ENCODE assay signal across 10 cellular contexts in genomic region chr6:110358536-110359148, GRCh38. TPM values are rescaled to one million over a fixed set of nuclear protein-coding genes. Genes with fewer than 3 reads are reported as not detected.
DNase-seq lines count a peak whose midpoint lies in the region; ATAC-seq and TF ChIP-seq lines count a peak whose summit lies in the region.
"Had no signal": no experiment of that assay in that cellular context is flagged by ENCODE, and none has a peak within 500 bp of the region (broad histone marks: within the 10 kb centered on the region; RNA-seq: fewer than 3 reads in every experiment).

No MANE protein-coding gene starts in this region.

- H3K27ac Mint-ChIP-seq in Calu3 (ENCODE audit: unreplicated experiment) (no peak overlapping the region), WTC11 (no peak overlapping the region)

- peaks cover 0 to 54% (median 51%) of the 10 kb centered on the region in 4 donors for H3K4me1 ChIP-seq in sigmoid colon

- intact Hi-C loops in Calu3 (cut with micrococcal nuclease; ENCODE audit: unreplicated experiment) (no loop called here), sigmoid colon (cut with DNase I) (loop anchor here (2.0 to 10.0 kb wide), 2 partner anchors 30 to 516 kb away; partner anchors contain the start of gene AMD1)

- 49 to 58% methylated on average over 13 of the region's 13 CpGs for WGBS in sigmoid colon, 2 donors

- TF ChIP-seq CTCF in Calu3 (IDR thresholded peaks at IDR 0.05; ENCODE audit: unreplicated experiment), result no peak
- no peak for TF ChIP-seq CTCF in WTC11 (IDR thresholded peaks at IDR 0.05)
- no peak for TF ChIP-seq CTCF in sigmoid colon (IDR thresholded peaks at IDR 0.05)

- BruUV-seq in Calu3 (replicated peaks; lab: Mats Ljungman, UMichigan), result no TSS peak

- peak overlapping the region; percentile 93 to 98 (median 95) for H3K27ac ChIP-seq in sigmoid colon

- peaks cover 61% of the 10 kb centered on the region for H3K27me3 Mint-ChIP-seq in Calu3 (ENCODE audit: unreplicated experiment)
- H3K27me3 Mint-ChIP-seq in WTC11 (ENCODE audit: low read depth), result peaks cover 37% of the 10 kb centered on the region

- ATAC-seq in WTC11, result no peak

- no peaks in the 10 kb centered on the region for H3K9me3 ChIP-seq in sigmoid colon

- peak overlapping the region; percentile 27 for H3K4me3 Mint-ChIP-seq in Calu3 (ENCODE audit: low read depth, unreplicated experiment)
- H3K4me3 Mint-ChIP-seq in WTC11, result peak overlapping the region; percentile 57

- no peak for TF ChIP-seq EP300 in sigmoid colon (IDR thresholded peaks at IDR 0.05)

- peaks cover 5% of the 10 kb centered on the region for H3K36me3 Mint-ChIP-seq in Calu3 (ENCODE audit: insufficient read depth, unreplicated experiment)
- H3K36me3 Mint-ChIP-seq in WTC11, result no peaks in the 10 kb centered on the region

- peaks cover 30% of the 10 kb centered on the region for H3K4me1 Mint-ChIP-seq in Calu3 (ENCODE audit: low read depth, unreplicated experiment)
- peaks cover 46% of the 10 kb centered on the region for H3K4me1 Mint-ChIP-seq in WTC11

- H3K27me3 ChIP-seq in sigmoid colon, result no peaks in the 10 kb centered on the region

- H3K36me3 ChIP-seq in sigmoid colon, result no peaks in the 10 kb centered on the region

- no peak for TF ChIP-seq POLR2A in sigmoid colon (IDR thresholded peaks at IDR 0.05)

- CTCF ChIA-PET in Calu3 (lab: Charles Lee), result no interaction called here
- CTCF ChIA-PET in WTC11 (lab: Charles Lee), result interaction anchor here (0.6 to 1.1 kb wide), 2 partner anchors 17 to 868 kb away, joined by 3 to 6 read pairs; no protein-coding TSS in a partner anchor

- peak overlapping the region; percentile 39 for H3K4me3 ChIP-seq in iPS-11a (ENCODE audit: low read depth, low read length)
- peak overlapping the region; percentile 56 to 74 (median 68) for H3K4me3 ChIP-seq in sigmoid colon

- H3K9me3 Mint-ChIP-seq in Calu3 (ENCODE audit: low read depth, unreplicated experiment) (peaks cover 5% of the 10 kb centered on the region), WTC11 (peaks cover 7% of the 10 kb centered on the region)

- POLR2A ChIA-PET in WTC11 (lab: Charles Lee), result no interaction called here

- DNase-seq in Calu3 (no peak), WTC11 (ENCODE audit: low spot score) (no peak), sigmoid colon (no peak), SK-N-DZ (ENCODE audit: low spot score) (no peak), cerebellar nuclear complex (lab: John Stamatoyannopoulos, UW) (no peak), activated gamma-delta T cell treated with Interleukin-2 at 50 U/mL for 16 hours (no peak)
- DNase-seq in stimulated activated CD4-positive, alpha-beta T cell treated with anti-CD3 and anti-CD28 coated beads, Interleukin-2, amount 100 ng/mL, for 48 hours, result no peak
- DNase-seq: SW 1271 had no signal

TF ChIP-seq in WTC11, 78 proteins besides CTCF, POLR2A, EP300 and RAD21:
- no peak for TF ChIP-seq FOXP1 (CRISPR knock-in tag; IDR thresholded peaks at IDR 0.05; ENCODE audit: borderline replicate concordance)
- no peak for TF ChIP-seq EMX1 (CRISPR knock-in tag; IDR thresholded peaks at IDR 0.05)
- no peak for TF ChIP-seq MLX (CRISPR knock-in tag; IDR thresholded peaks at IDR 0.05)
- TF ChIP-seq ZNF532 (CRISPR knock-in tag; IDR thresholded peaks at IDR 0.05; ENCODE audit: borderline replicate concordance), result no peak
- TF ChIP-seq TCF7 (CRISPR knock-in tag; IDR thresholded peaks at IDR 0.05; ENCODE audit: low read depth), result no peak
- no peak for TF ChIP-seq TEAD4 (CRISPR knock-in tag; IDR thresholded peaks at IDR 0.05)
- no peak for TF ChIP-seq CREB1 (CRISPR knock-in tag; IDR thresholded peaks at IDR 0.05)
- no peak for TF ChIP-seq SMAD4 (CRISPR knock-in tag; IDR thresholded peaks at IDR 0.05)
- no peak for TF ChIP-seq PREB (CRISPR knock-in tag; IDR thresholded peaks at IDR 0.05; ENCODE audit: borderline replicate concordance)
- TF ChIP-seq ZNF425 (CRISPR knock-in tag; conservative IDR thresholded peaks at IDR 0.05), result no peak

RNA-seq across cellular contexts. Expression of gene METTL24, which starts 0.5 kb away (rescaled TPM):
- total RNA-seq in Calu3 (2022) (not detected in 2 replicates), WTC11 (2021) (0.21 to 0.44 TPM (median 0.31 TPM) in 3 replicates), sigmoid colon (10 to 100 TPM; 24.4 to 41.3 (median 39.9) TPM)
- under 1 TPM in 1 of 3 donors, not detected in 2; 0.76 TPM for polyA plus RNA-seq in sigmoid colon
- polyA plus RNA-seq in SK-N-DZ (2014; cell fraction: cytosol; rRNA removed), result 0.50 and 3.3 TPM in 2 replicates
- polyA plus RNA-seq in SK-N-DZ (2014; cell fraction: nucleus; rRNA removed), result not detected in 2 replicates
- total RNA-seq: dermis microvascular lymphatic vessel endothelial cell had no signal

RNA-seq across cellular contexts. Expression of gene DDO, which starts 56.7 kb away (rescaled TPM):
- total RNA-seq in Calu3 (2022) (1.6 and 3.1 TPM in 2 replicates), WTC11 (2021) (not detected in 3 replicates), sigmoid colon (1 to 10 TPM; 2.0 to 3.6 (median 2.5) TPM)
- 1 to 10 TPM in 2 of 3 donors, under 1 TPM in 1; 0.96 to 2.4 (median 1.2) TPM for polyA plus RNA-seq in sigmoid colon
- 0.20 and 0.23 TPM in 2 replicates for polyA plus RNA-seq in SK-N-DZ (2014; cell fraction: cytosol; rRNA removed)
- polyA plus RNA-seq in SK-N-DZ (2014; cell fraction: nucleus; rRNA removed), result 0.72 TPM in 1 of 2 replicates, not detected in the other

Comparison
In these comparisons a context has a peak if more than half of its experiments do, and no peak if none do; other contexts are left out.
1. RNA of gene METTL24, which starts 0.5 kb away (total RNA-seq): 24.4 to 41.3 TPM in sigmoid colon; 0.21 to 0.44 TPM in WTC11 and not detected in Calu3; every median in the first group is over 10 times any median in the second.